26 cellular contexts compared by ENCODE assay signal in the genomic region with DNA sequence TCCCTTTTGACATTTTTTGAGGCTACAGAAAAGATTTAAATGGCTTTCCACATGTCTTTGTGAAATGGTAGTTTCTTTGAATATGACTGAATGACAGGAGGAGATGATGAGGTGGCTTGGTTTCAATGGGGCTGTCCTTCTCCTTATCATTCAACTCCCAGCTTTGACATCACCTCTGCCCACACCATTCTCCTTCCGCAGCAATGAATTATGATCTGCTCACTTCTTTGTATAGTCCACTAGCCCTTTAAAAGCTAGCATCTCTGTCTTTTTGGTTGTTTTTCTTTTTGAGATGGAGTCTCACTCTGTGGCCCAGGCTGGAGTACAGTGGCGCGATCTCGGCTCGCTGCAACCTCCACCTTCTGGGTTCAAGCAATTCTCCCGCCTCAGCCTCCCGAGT. TPM values are rescaled to one million over a fixed set of nuclear protein-coding genes. Genes with fewer than 3 reads are reported as not detected.
DNase-seq lines count a peak whose midpoint lies in the region; ATAC-seq, FAIRE-seq and TF ChIP-seq lines count a peak whose summit lies in the region.
"Had no signal": no experiment of that assay in that cellular context is flagged by ENCODE, and none has a peak within 500 bp of the region (broad histone marks: within the 10 kb centered on the region; RNA-seq: fewer than 3 reads in every experiment).

No MANE protein-coding gene starts in this region.

- DNase-seq in OCI-M1 (lab: John Stamatoyannopoulos, UW) (peak; percentile 13), K562 (ENCODE audit: extremely low read depth in 1 of 4, low spot score in 3 of 4) (peak; percentile 37 to 69 (median 54)), NCI-H2029 (lab: John Stamatoyannopoulos, UW) (no peak), H4 (ENCODE audit: low spot score) (no peak)
- no peak for DNase-seq in activated CD8-positive, alpha-beta T cell treated with anti-CD3 and anti-CD28 coated beads for 36 hours
- DNase-seq: 8988T; ACHN; BE2C; C1 segment of cervical spinal cord; CD4-positive, alpha-beta memory T cell; CD4-positive, CD25-positive, alpha-beta regulatory T cell; CD8-positive, alpha-beta memory T cell; COR-L47; DMS 273 treated with DMSO at 0.1 percent for 48 hours; DMS153; DMS53; DMS79; DND-41; EL; GDM1 had no signal

- no peaks in the 10 kb centered on the region for H3K36me3 ChIP-seq in K562 (ENCODE audit: control insufficient read depth, insufficient read depth, low read length)
- H3K36me3 ChIP-seq: BE2C, BLaER1 had no signal

- no peak overlapping the region for H3K4me3 ChIP-seq in K562
- H3K4me3 ChIP-seq: BLaER1, GM12878 had no signal

- no peaks in the 10 kb centered on the region for H3K9me3 ChIP-seq in K562 (replicated peaks; ENCODE audit: control insufficient read depth, insufficient read depth, low read depth, low read length)
- H3K9me3 ChIP-seq: BE2C had no signal

- H3K4me1 Mint-ChIP-seq in activated CD8-positive, alpha-beta T cell treated with anti-CD3 and anti-CD28 coated beads for 36 hours (ENCODE audit: low read depth): no peaks in the 10 kb centered on the region
- H3K4me1 Mint-ChIP-seq: CD14-positive monocyte; CD4-positive, alpha-beta memory T cell; CD4-positive, CD25-positive, alpha-beta regulatory T cell; CD8-positive, alpha-beta memory T cell had no signal

- H3K27me3 Mint-ChIP-seq in activated CD8-positive, alpha-beta T cell treated with anti-CD3 and anti-CD28 coated beads for 36 hours: no peaks in the 10 kb centered on the region

- H3K27me3 ChIP-seq in K562 (ENCODE audit: control insufficient read depth in 2 of 2, insufficient read depth in 2 of 2, low read length in 2 of 2): no peaks in the 10 kb centered on the region
- H3K27me3 ChIP-seq: BE2C, BLaER1 had no signal

- H3K9ac ChIP-seq in K562 (ENCODE audit: insufficient read depth in 1 of 2, low read depth in 2 of 2, low read length in 2 of 2): no peak overlapping the region
- H3K9ac ChIP-seq: BLaER1 had no signal

- no peak for TF ChIP-seq RAD21 in K562 (CRISPR knock-in tag; conservative IDR thresholded peaks at IDR 0.05 in 1 of 2, IDR thresholded peaks at IDR 0.05 in 1 of 2)

- H3K4me1 ChIP-seq in K562 (replicated peaks in 1 of 2; ENCODE audit: control insufficient read depth in 2 of 2, insufficient read depth in 2 of 2, low read length in 2 of 2): peaks cover 13 to 21% of the 10 kb centered on the region in 2 experiments; a peak in 3 of 5 replicates
- H3K4me1 ChIP-seq: BE2C, BLaER1 had no signal

- H3K4me2 ChIP-seq in K562 (ENCODE audit: insufficient read depth, low read length): peak overlapping the region; percentile 11; the same call in 1 of the 2 replicates
- H3K4me2 ChIP-seq: BLaER1 had no signal

- H3K9me1 ChIP-seq in K562 (ENCODE audit: control insufficient read depth, insufficient read depth, low read length): no peaks in the 10 kb centered on the region

- no peak overlapping the region for H3K4me3 Mint-ChIP-seq in activated CD8-positive, alpha-beta T cell treated with anti-CD3 and anti-CD28 coated beads for 36 hours
- H3K4me3 Mint-ChIP-seq: CD14-positive monocyte; CD4-positive, alpha-beta memory T cell; CD4-positive, CD25-positive, alpha-beta regulatory T cell; CD8-positive, alpha-beta memory T cell had no signal

- H2AFZ ChIP-seq in K562 (ENCODE audit: low read depth, low read length): no peak overlapping the region

- no peak for TF ChIP-seq CTCF in K562 (IDR thresholded peaks at IDR 0.05 in 2 of 3, conservative IDR thresholded peaks at IDR 0.05 in 1 of 3; ENCODE audit: insufficient read depth in 2 of 3, low read depth in 1 of 3, low read length in 3 of 3)
- TF ChIP-seq CTCF in activated CD8-positive, alpha-beta T cell treated with anti-CD3 and anti-CD28 coated beads for 36 hours (IDR thresholded peaks at IDR 0.05): no peak

- no TSS peak for BruUV-seq in K562 (replicated peaks; lab: Mats Ljungman, UMichigan)

- ATAC-seq in K562: peak; percentile 84
- no peak for ATAC-seq in activated CD8-positive, alpha-beta T cell treated with anti-CD3 and anti-CD28 coated beads for 36 hours
- ATAC-seq: GM12878 had no signal

- H3K79me2 ChIP-seq in K562 (ENCODE audit: control insufficient read depth, insufficient read depth, low read length): no peaks in the 10 kb centered on the region

- intact Hi-C loops in K562 (cut with micrococcal nuclease): no loop called here
- intact Hi-C loops in activated CD8-positive, alpha-beta T cell treated with anti-CD3 and anti-CD28 coated beads for 36 hours (cut with micrococcal nuclease): no loop called here

- H3K36me3 Mint-ChIP-seq in activated CD8-positive, alpha-beta T cell treated with anti-CD3 and anti-CD28 coated beads for 36 hours (ENCODE audit: low read depth): no peaks in the 10 kb centered on the region
- H3K36me3 Mint-ChIP-seq: CD14-positive monocyte; CD4-positive, alpha-beta memory T cell; CD4-positive, CD25-positive, alpha-beta regulatory T cell; CD8-positive, alpha-beta memory T cell had no signal

- no peaks in the 10 kb centered on the region for H3K9me3 Mint-ChIP-seq in activated CD8-positive, alpha-beta T cell treated with anti-CD3 and anti-CD28 coated beads for 36 hours
- H3K9me3 Mint-ChIP-seq: CD8-positive, alpha-beta memory T cell had no signal

- TF ChIP-seq POLR2A in K562 (conservative IDR thresholded peaks at IDR 0.05): no peak

- in situ Hi-C loops in K562 (cut with MboI): no loop called here

- H3K27ac ChIP-seq in K562 (ENCODE audit: extremely low read depth, low read depth, low read length): no peak overlapping the region
- H3K27ac ChIP-seq: BLaER1 had no signal

- FAIRE-seq in K562 (lab: Jason Lieb, UNC): peak; percentile 73
- FAIRE-seq: A204.1, GM12878, GM12892, GM18507 had no signal

- POLR2A ChIA-PET in K562 (lab: Yijun Ruan, JAX): no interaction called here
- POLR2A ChIA-PET in activated CD8-positive, alpha-beta T cell treated with anti-CD3 and anti-CD28 coated beads for 36 hours (lab: Charles Lee): no interaction called here

- CTCF ChIA-PET in K562 (lab: Yijun Ruan, JAX; ENCODE audit: low intra/inter-chr PET ratio): no interaction called here
- CTCF ChIA-PET in activated CD8-positive, alpha-beta T cell treated with anti-CD3 and anti-CD28 coated beads for 36 hours (lab: Charles Lee): interaction anchor here (0.8 kb wide), 1 partner anchor 23 kb away, joined by 3 read pairs; no protein-coding TSS in a partner anchor

- H3K27ac Mint-ChIP-seq in activated CD8-positive, alpha-beta T cell treated with anti-CD3 and anti-CD28 coated beads for 36 hours: no peak overlapping the region
- H3K27ac Mint-ChIP-seq: CD14-positive monocyte; CD4-positive, alpha-beta memory T cell; CD4-positive, CD25-positive, alpha-beta regulatory T cell; CD8-positive, alpha-beta memory T cell had no signal

- 35% methylated on average over 2 of the region's 7 CpGs for WGBS in K562 (ENCODE audit: insufficient coverage, low coverage, missing lambda C conversion rate)

- TF ChIP-seq EP300 in K562 (IDR thresholded peaks at IDR 0.05; ENCODE audit: low read length): peak; percentile 59; the same call in 1 of the 2 replicates

- H4K20me1 ChIP-seq in K562 (replicated peaks; ENCODE audit: control insufficient read depth, insufficient read depth, low read length): no peaks in the 10 kb centered on the region
- H4K20me1 ChIP-seq: BLaER1 had no signal

TF ChIP-seq in K562, 482 proteins besides CTCF, POLR2A, EP300 and RAD21 (continues in another document):
- TF ChIP-seq ETS2 (tag; IDR thresholded peaks at IDR 0.05; ENCODE audit: borderline replicate concordance, poor library complexity, severe bottlenecking): no peak

RNA-seq across cellular contexts. Expression of gene DCLRE1A, which starts 31.7 kb away (rescaled TPM):
- 6.6 and 26.8 TPM in 2 replicates for total RNA-seq in K562 (2011; cell fraction: chromatin; rRNA removed; ENCODE audit: low replicate concordance)
- 4.3 and 5.4 TPM in 2 replicates for total RNA-seq in K562 (2011; cell fraction: nucleolus; rRNA removed)
- total RNA-seq in K562 (2011; cell fraction: nucleoplasm; rRNA removed): 10.2 and 10.4 TPM in 2 replicates
- total RNA-seq in K562 (2014; rRNA removed) (10.9 and 11.9 TPM in 2 replicates), K562 (2014; rRNA removed; fragmentation: Illumina TruSeq; extraction: Trizol) (24.1 and 26.7 TPM in 2 replicates), K562 (2015; rRNA removed; fragmentation: Illumina TruSeq; extraction: Trizol) (17.9 and 20.2 TPM in 2 replicates), K562 (2021) (13.0 and 13.8 TPM in 2 replicates)
- polyA plus RNA-seq in K562 (2011; rRNA removed) (21.5 and 25.5 TPM in 2 replicates), K562 (2014; fragmentation: Illumina TruSeq; extraction: Trizol) (16.4 and 20.1 TPM in 2 replicates), K562 (2014; fragmentation: Nextera tagmentation; extraction: Ambion mirVana) (10 to 100 TPM in 1 of 2 experiments, 1 to 10 TPM in 1; 8.5 to 15.5 TPM), K562 (2014; rRNA removed) (12.7 and 13.3 TPM in 2 replicates)
- polyA plus RNA-seq in K562 (2011; cell fraction: cytosol; rRNA removed): 7.1 and 14.3 TPM in 2 replicates
- 8.9 and 14.9 TPM in 2 replicates for polyA plus RNA-seq in K562 (2011; cell fraction: nucleus; rRNA removed)
- polyA plus RNA-seq in K562 (2012): 9.8 and 12.4 TPM in 2 replicates
- 33.0 and 37.2 TPM in 2 replicates for polyA minus RNA-seq in K562 (2011; rRNA and poly(A)+ RNA removed)
- 7.6 and 12.2 TPM in 2 replicates for polyA minus RNA-seq in K562 (2011; cell fraction: cytosol; rRNA and poly(A)+ RNA removed)
- 6.7 and 15.4 TPM in 2 replicates for polyA minus RNA-seq in K562 (2011; cell fraction: nucleus; rRNA and poly(A)+ RNA removed)
- 10.2 and 14.7 TPM in 2 replicates for total RNA-seq in H4 (2014; rRNA removed; shearing (Covaris generic))
- total RNA-seq in activated CD8-positive, alpha-beta T cell treated with anti-CD3 and anti-CD28 coated beads for 36 hours: 10 to 100 TPM; 14.4 to 15.1 TPM

RNA-seq across cellular contexts. Expression of gene NHLRC2, which starts 32.3 kb away (rescaled TPM):
- total RNA-seq in K562 (2011; cell fraction: chromatin; rRNA removed; ENCODE audit: low replicate concordance): 29.9 and 45.9 TPM in 2 replicates
- total RNA-seq in K562 (2011; cell fraction: nucleolus; rRNA removed): 8.7 and 14.3 TPM in 2 replicates
- 16.4 and 24.4 TPM in 2 replicates for total RNA-seq in K562 (2011; cell fraction: nucleoplasm; rRNA removed)
- total RNA-seq in K562 (2014; rRNA removed) (10.3 and 11.2 TPM in 2 replicates), K562 (2014; rRNA removed; fragmentation: Illumina TruSeq; extraction: Trizol) (10.8 and 11.4 TPM in 2 replicates), K562 (2015; rRNA removed; fragmentation: Illumina TruSeq; extraction: Trizol) (9.8 and 10.6 TPM in 2 replicates), K562 (2021) (22.4 and 23.1 TPM in 2 replicates)
- polyA plus RNA-seq in K562 (2011; rRNA removed) (9.7 and 10.3 TPM in 2 replicates), K562 (2014; fragmentation: Illumina TruSeq; extraction: Trizol) (6.0 and 6.4 TPM in 2 replicates), K562 (2014; fragmentation: Nextera tagmentation; extraction: Ambion mirVana) (1 to 10 TPM; 1.5 to 2.2 TPM), K562 (2014; rRNA removed) (4.9 and 5.3 TPM in 2 replicates)
- polyA plus RNA-seq in K562 (2011; cell fraction: cytosol; rRNA removed): 3.1 and 6.0 TPM in 2 replicates
- polyA plus RNA-seq in K562 (2011; cell fraction: nucleus; rRNA removed): 9.0 and 9.7 TPM in 2 replicates
- polyA plus RNA-seq in K562 (2012): 2.7 and 3.3 TPM in 2 replicates
- polyA minus RNA-seq in K562 (2011; rRNA and poly(A)+ RNA removed): 30.5 and 42.3 TPM in 2 replicates
- polyA minus RNA-seq in K562 (2011; cell fraction: cytosol; rRNA and poly(A)+ RNA removed): 9.0 and 11.2 TPM in 2 replicates
- polyA minus RNA-seq in K562 (2011; cell fraction: nucleus; rRNA and poly(A)+ RNA removed): 21.8 and 37.5 TPM in 2 replicates
- total RNA-seq in H4 (2014; rRNA removed; shearing (Covaris generic)): 7.6 and 10.2 TPM in 2 replicates
- 10 to 100 TPM; 23.0 to 23.9 TPM for total RNA-seq in activated CD8-positive, alpha-beta T cell treated with anti-CD3 and anti-CD28 coated beads for 36 hours

Comparison
In these comparisons a context has a peak if more than half of its experiments do, and no peak if none do; other contexts are left out.
1. DNase-seq: peak in OCI-M1 (single experiment) and K562 (4 of 4); none in NCI-H2029 (single experiment), H4 (single experiment) and activated CD8-positive, alpha-beta T cell treated with anti-CD3 and anti-CD28 coated beads for 36 hours (single experiment).